Comparison of ENCODE assay signal across 27 cellular contexts in the genomic region with DNA sequence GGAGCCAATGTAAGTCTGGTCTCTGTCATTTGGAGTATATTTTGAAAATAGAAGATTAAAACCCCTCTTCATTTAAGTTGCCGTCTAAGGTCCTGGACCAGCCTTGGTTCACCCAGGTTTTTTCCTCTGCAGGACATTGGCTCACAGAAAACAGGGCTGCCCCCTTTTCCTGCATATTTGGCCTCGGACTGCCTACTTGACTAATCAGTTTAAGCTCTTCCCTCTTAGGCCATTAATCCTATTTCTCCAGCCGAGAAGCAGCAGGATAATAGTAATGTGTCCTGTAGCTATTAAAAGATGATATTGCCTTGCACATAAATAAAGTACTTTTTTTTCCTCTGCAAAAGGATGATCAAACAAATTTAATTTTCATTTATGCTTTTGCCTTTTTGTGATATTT. TPM values are rescaled to one million over a fixed set of nuclear protein-coding genes. Genes with fewer than 3 reads are reported as not detected.
DNase-seq lines count a peak whose midpoint lies in the region; ATAC-seq, FAIRE-seq and TF ChIP-seq lines count a peak whose summit lies in the region.
"Had no signal": no experiment of that assay in that cellular context is flagged by ENCODE, and none has a peak within 500 bp of the region (broad histone marks: within the 10 kb centered on the region; RNA-seq: fewer than 3 reads in every experiment).

No MANE protein-coding gene starts in this region.

- FAIRE-seq in D721Med (lab: Jason Lieb, UNC): no peak
- FAIRE-seq: TTC549 had no signal

- no peaks in the 10 kb centered on the region for H3K36me3 ChIP-seq in osteoblast (ENCODE audit: insufficient read depth, low read length)
- H3K36me3 ChIP-seq: heart left ventricle, lower lobe of right lung, right atrium auricular region, upper lobe of left lung had no signal

- no peak overlapping the region for H2AFZ ChIP-seq in osteoblast (ENCODE audit: low read length)

- TF ChIP-seq CTCF in D721Med (IDR thresholded peaks at IDR 0.05; ENCODE audit: insufficient read depth, missing control alignments) (no peak), astrocyte of the spinal cord (IDR thresholded peaks at IDR 0.05; ENCODE audit: low read depth, low read length) (no peak), osteoblast (IDR thresholded peaks at IDR 0.05; ENCODE audit: extremely low read depth, low read depth, low read length) (no peak)

- no peak for ATAC-seq in GM21423 (IDR thresholded peaks at IDR 0.05; ENCODE audit: unreplicated experiment)
- ATAC-seq: activated T-helper 17 cell treated with anti-CD3 and anti-CD28 coated beads, Interleukin-2, amount 50 U/mL, for 72 hours; heart left ventricle; lower lobe of right lung had no signal

- H4K20me1 ChIP-seq in osteoblast (ENCODE audit: insufficient read depth, low read length): peaks cover 58% of the 10 kb centered on the region

- H3K4me3 ChIP-seq in astrocyte of the spinal cord (ENCODE audit: low read depth, low read length): no peak overlapping the region
- peak overlapping the region; percentile 7 for H3K4me3 ChIP-seq in osteoblast (ENCODE audit: insufficient read depth, low read length)
- H3K4me3 ChIP-seq: heart left ventricle, lower lobe of right lung, right atrium auricular region, upper lobe of left lung had no signal

- peak overlapping the region; percentile 80 for H3K27ac ChIP-seq in osteoblast (ENCODE audit: low read depth, low read length)
- H3K27ac ChIP-seq: C4-2B, epithelial cell of prostate, heart left ventricle, lower lobe of right lung, right atrium auricular region, upper lobe of left lung had no signal

- H3K4me2 ChIP-seq in osteoblast (ENCODE audit: insufficient read depth, low read length): peak overlapping the region; percentile 73

- H3K9me3 ChIP-seq in osteoblast (ENCODE audit: low read depth, low read length): no peaks in the 10 kb centered on the region
- H3K9me3 ChIP-seq: heart left ventricle, lower lobe of right lung, right atrium auricular region, upper lobe of left lung had no signal

- DNase-seq in D721Med (ENCODE audit: insufficient read length, low spot score): peak; percentile 51
- peak; percentile 83 for DNase-seq in NCI-H82 (lab: John Stamatoyannopoulos, UW)
- peak; percentile 17 for DNase-seq in astrocyte of the spinal cord (ENCODE audit: low read depth, low spot score)
- DNase-seq in osteoblast (ENCODE audit: insufficient read length, low spot score, missing footprints): no peak
- no peak for DNase-seq in nucleus accumbens (lab: John Stamatoyannopoulos, UW)
- no peak for DNase-seq in COLO668 (lab: John Stamatoyannopoulos, UW; ENCODE audit: unreplicated experiment)
- no peak for DNase-seq in ureter (ENCODE audit: low spot score)
- DNase-seq: activated CD4-positive, alpha-beta memory T cell treated with anti-CD3 and anti-CD28 coated beads for 36 hours; activated CD4-positive, CD25-positive, alpha-beta regulatory T cell treated with anti-CD3 and anti-CD28 coated beads, Interleukin-2, amount 50 U/mL, for 72 hours; activated CD8-positive, alpha-beta memory T cell treated with anti-CD3 and anti-CD28 coated beads, Interleukin-2, amount 50 U/mL, for 4 hours; activated naive CD8-positive, alpha-beta T cell treated with anti-CD3 and anti-CD28 coated beads for 36 hours; H7; heart left ventricle; lower lobe of right lung; NCI-H1092; NCI-H187; NCI-H2171; NCI-H69; nephron progenitor cell; stimulated activated CD4-positive, alpha-beta T cell treated with anti-CD3 and anti-CD28 coated beads, Interleukin-4, amount 100 ng/mL, for 1 hour; upper lobe of left lung had no signal

- in situ Hi-C loops in astrocyte of the spinal cord (cut with HindIII; ENCODE audit: low sequenced_read_pairs): no loop called here

- peaks cover 41% of the 10 kb centered on the region for H3K4me1 ChIP-seq in osteoblast (ENCODE audit: insufficient read depth, low read length)

- H3K27me3 ChIP-seq in osteoblast (ENCODE audit: insufficient read depth, low read length): no peaks in the 10 kb centered on the region
- H3K27me3 ChIP-seq: heart left ventricle, right atrium auricular region, upper lobe of left lung had no signal

- H3K79me2 ChIP-seq in osteoblast (ENCODE audit: insufficient read depth, low read length): peaks cover 77% of the 10 kb centered on the region

RNA-seq across cellular contexts. Expression of gene PRKCA, which starts 52.1 kb away (rescaled TPM):
- total RNA-seq in osteoblast (42.7 and 46.0 TPM in 2 replicates), ureter (58.1 TPM)

Comparison
In these comparisons a context has a peak if more than half of its experiments do, and no peak if none do; other contexts are left out.
1. DNase-seq: peak in D721Med (single experiment), NCI-H82 (single experiment) and astrocyte of the spinal cord (single experiment); none in osteoblast (single experiment), nucleus accumbens (0 of 56), COLO668 (single experiment) and ureter (single experiment).